Comparison of ENCODE assay signal across 11 cellular contexts in the genomic region with DNA sequence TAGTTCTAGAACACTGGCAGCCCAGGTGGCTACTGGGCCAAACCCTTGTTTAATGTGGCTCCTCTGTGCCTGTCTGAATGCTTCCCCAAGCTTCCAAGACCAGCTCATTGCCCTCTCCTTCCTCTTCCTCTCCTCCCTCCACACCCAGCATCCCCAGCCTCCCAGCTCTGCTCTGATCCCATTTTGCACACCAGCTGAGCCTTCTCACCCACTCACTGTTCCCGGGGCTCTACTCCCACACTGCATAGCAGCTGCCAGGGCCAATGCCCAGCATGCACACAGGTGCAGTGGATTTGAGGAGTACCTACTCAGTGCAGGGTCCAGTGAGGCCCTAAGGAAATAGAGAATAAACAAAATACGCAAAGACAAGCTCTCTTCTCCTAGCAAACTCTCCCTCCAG. TPM values are rescaled to one million over a fixed set of nuclear protein-coding genes. Genes with fewer than 3 reads are reported as not detected.
DNase-seq lines count a peak whose midpoint lies in the region; ATAC-seq, FAIRE-seq and TF ChIP-seq lines count a peak whose summit lies in the region.
"Had no signal": no experiment of that assay in that cellular context is flagged by ENCODE, and none has a peak within 500 bp of the region (broad histone marks: within the 10 kb centered on the region; RNA-seq: fewer than 3 reads in every experiment).

No MANE protein-coding gene starts in this region.

- H3K56ac ChIP-seq in H1 (replicated peaks; ENCODE audit: insufficient read length, low read depth, low read length), result no peak overlapping the region

- no peak for FAIRE-seq in H1 (lab: Jason Lieb, UNC)
- FAIRE-seq: HTR-8/SVneo had no signal

- no peaks in the 10 kb centered on the region for H3K23me2 ChIP-seq in H1 (ENCODE audit: low read depth, low read length)

- H3K23ac ChIP-seq in H1 (ENCODE audit: insufficient read length) (no peak overlapping the region), neuronal stem cell (ENCODE audit: low read depth, low read length, poor library complexity) (no peak overlapping the region)

- H3K79me2 ChIP-seq in H1 (ENCODE audit: control insufficient read depth in 1 of 2, insufficient read depth in 2 of 2, low read length in 2 of 2), result no peaks in the 10 kb centered on the region

- DNase-seq in left ventricle myocardium superior (no peak), right cardiac atrium (no peak), H1 (ENCODE audit: low read depth in 1 of 2, low spot score in 2 of 2) (no peak), neuronal stem cell (ENCODE audit: low spot score) (no peak), T1000 (lab: John Stamatoyannopoulos, UW) (no peak)
- DNase-seq in stimulated activated CD4-positive, alpha-beta T cell treated with anti-CD3 and anti-CD28 coated beads, Interleukin-1b, Interleukin-23, amount 100 ng/mL, for 48 hours, result no peak
- DNase-seq: GF-D8 had no signal

- H2BK120ac ChIP-seq in H1 (replicated peaks; ENCODE audit: low read depth, low read length) (no peak overlapping the region), neuronal stem cell (ENCODE audit: low read depth, low read length) (no peak overlapping the region)

- TF ChIP-seq POLR2A in H1 (IDR thresholded peaks at IDR 0.05; ENCODE audit: control extremely low read depth in 1 of 2, low read depth in 2 of 2, low read length in 2 of 2), result no peak

- H4K8ac ChIP-seq in H1 (ENCODE audit: extremely low read depth, insufficient read depth, low read length) (no peak overlapping the region), neuronal stem cell (ENCODE audit: low read depth, low read length) (no peak overlapping the region)

- H2AK5ac ChIP-seq in H1 (ENCODE audit: low read depth, low read length), result no peak overlapping the region
- peak overlapping the region; percentile 43 for H2AK5ac ChIP-seq in neuronal stem cell (ENCODE audit: low read depth, low read length)

- no peak overlapping the region for H3K14ac ChIP-seq in H1 (ENCODE audit: insufficient read length)
- no peak overlapping the region for H3K14ac ChIP-seq in neuronal stem cell (ENCODE audit: low read length)

- H3K4me3 ChIP-seq in right cardiac atrium (ENCODE audit: low read length) (no peak overlapping the region), H1 (ENCODE audit: extremely low read depth in 1 of 4, insufficient read depth in 2 of 4, low read depth in 3 of 4, low read length in 4 of 4) (no peak overlapping the region), neuronal stem cell (ENCODE audit: low read length in 2 of 2) (no peak overlapping the region)
- H3K4me3 ChIP-seq: BLaER1 treated with 17β-estradiol and CSF1 and Interleukin-3, amounts not matched to agents 10 nM and 100 nM; HAP-1 had no signal

- H3K4ac ChIP-seq in H1 (replicated peaks; ENCODE audit: insufficient read length, low read depth, low read length), result no peak overlapping the region
- no peak overlapping the region for H3K4ac ChIP-seq in neuronal stem cell (ENCODE audit: low read length)

- H3K9me3 ChIP-seq in right cardiac atrium (ENCODE audit: control insufficient read depth, low read length) (no peaks in the 10 kb centered on the region), H1 (ENCODE audit: insufficient read depth in 2 of 2, low read depth in 1 of 2, low read length in 1 of 2) (no peaks in the 10 kb centered on the region), neuronal stem cell (replicated peaks in 1 of 2; ENCODE audit: control insufficient read depth in 2 of 2, insufficient read depth in 1 of 2, low read depth in 1 of 2, low read length in 2 of 2) (no peaks in the 10 kb centered on the region)
- H3K9me3 ChIP-seq: BLaER1 treated with 17β-estradiol and CSF1 and Interleukin-3, amounts not matched to agents 10 nM and 100 nM; HAP-1 had no signal

- TF ChIP-seq CTCF in H1 (IDR thresholded peaks at IDR 0.05; ENCODE audit: control extremely low read depth in 1 of 3, insufficient read depth in 1 of 3, low read depth in 1 of 3, low read length in 3 of 3), result no peak

- H3K4me2 ChIP-seq in H1 (ENCODE audit: insufficient read depth in 1 of 2, low read depth in 2 of 2, low read length in 2 of 2) (no peak overlapping the region), neuronal stem cell (ENCODE audit: insufficient read depth, low read length, poor library complexity, severe bottlenecking) (no peak overlapping the region)
- H3K4me2 ChIP-seq: BLaER1 treated with 17β-estradiol and CSF1 and Interleukin-3, amounts not matched to agents 10 nM and 100 nM had no signal

- 74% methylated on average over 2 of the region's 2 CpGs for WGBS in right cardiac atrium
- WGBS in H1 (ENCODE audit: extremely low coverage in 1 of 2, insufficient coverage in 1 of 2, insufficient read length in 1 of 2, insufficient replicate concordance in 2 of 2, low coverage in 1 of 2, low lambda C conversion rate in 2 of 2, missing lambda C conversion rate in 1 of 2), 2 experiments, result 87% methylated on average over 2 of the region's 2 CpGs; no CpG with 5 or more reads in 1 of the 2 experiments
- no CpG with 5 or more reads among the region's 2 CpGs for WGBS in neuronal stem cell (ENCODE audit: extremely low coverage in 2 of 2, insufficient read length in 2 of 2, insufficient replicate concordance in 1 of 2), 2 donors

- H2BK12ac ChIP-seq in H1 (ENCODE audit: low read depth, low read length) (no peak overlapping the region), neuronal stem cell (ENCODE audit: low read length) (no peak overlapping the region)

- ATAC-seq in left ventricle myocardium superior, result peak; percentile 16
- ATAC-seq in right cardiac atrium, result no peak
- no peak for ATAC-seq in HG03280 (IDR thresholded peaks at IDR 0.05; ENCODE audit: unreplicated experiment)

- H3K36me3 ChIP-seq in H1 (ENCODE audit: control insufficient read depth in 2 of 4, insufficient read depth in 4 of 4, low read length in 3 of 4) (no peaks in the 10 kb centered on the region), neuronal stem cell (replicated peaks in 1 of 2; ENCODE audit: control insufficient read depth in 2 of 2, insufficient read depth in 2 of 2, low read length in 2 of 2) (no peaks in the 10 kb centered on the region)
- H3K36me3 ChIP-seq: BLaER1 treated with 17β-estradiol and CSF1 and Interleukin-3, amounts not matched to agents 10 nM and 100 nM; HAP-1 had no signal

- H2BK20ac ChIP-seq in H1 (ENCODE audit: low read length), result no peak overlapping the region

- no peak overlapping the region for H4K5ac ChIP-seq in H1 (ENCODE audit: insufficient read length, low read depth, low read length)

- H4K20me1 ChIP-seq in H1 (replicated peaks in 1 of 2; ENCODE audit: control insufficient read depth in 1 of 2, insufficient read depth in 2 of 2, low read length in 2 of 2), result no peaks in the 10 kb centered on the region
- H4K20me1 ChIP-seq: BLaER1 treated with 17β-estradiol and CSF1 and Interleukin-3, amounts not matched to agents 10 nM and 100 nM had no signal

- H3K4me1 ChIP-seq in right cardiac atrium (ENCODE audit: control insufficient read depth, insufficient read depth, low read length), result no peaks in the 10 kb centered on the region
- H3K4me1 ChIP-seq in H1 (replicated peaks in 1 of 4; ENCODE audit: control insufficient read depth in 3 of 4, insufficient read depth in 4 of 4, low read length in 3 of 4), result no peaks in the 10 kb centered on the region; a peak in 3 of 7 replicates
- peaks cover 0 to 1% of the 10 kb centered on the region in 2 donors for H3K4me1 ChIP-seq in neuronal stem cell (ENCODE audit: control insufficient read depth in 2 of 2, insufficient read depth in 1 of 2, low read depth in 1 of 2, low read length in 2 of 2)
- H3K4me1 ChIP-seq: HAP-1 had no signal

- H3K27me3 ChIP-seq in right cardiac atrium (ENCODE audit: control insufficient read depth, insufficient read depth), result no peaks in the 10 kb centered on the region
- no peaks in the 10 kb centered on the region for H3K27me3 ChIP-seq in H1 (replicated peaks in 1 of 4; ENCODE audit: control insufficient read depth in 3 of 4, extremely low read depth in 1 of 4, insufficient read depth in 3 of 4, low read length in 3 of 4)
- no peaks in the 10 kb centered on the region for H3K27me3 ChIP-seq in neuronal stem cell (ENCODE audit: control insufficient read depth in 3 of 3, insufficient read depth in 3 of 3, low read depth in 1 of 3, low read length in 3 of 3)
- H3K27me3 ChIP-seq: BLaER1 treated with 17β-estradiol and CSF1 and Interleukin-3, amounts not matched to agents 10 nM and 100 nM had no signal

- intact Hi-C loops in left ventricle myocardium superior (cut with micrococcal nuclease), result no loop called here
- intact Hi-C loops in right cardiac atrium (cut with DNase I), result loop anchor here in 1 of 4 donors (5.0 kb wide), 1 partner anchor 380 kb away; no protein-coding TSS in a partner anchor

- H3K27ac ChIP-seq in right cardiac atrium (ENCODE audit: low read length) (no peak overlapping the region), H1 (ENCODE audit: low read depth, low read length) (no peak overlapping the region), neuronal stem cell (replicated peaks; ENCODE audit: low read length) (no peak overlapping the region)
- H3K27ac ChIP-seq: BLaER1 treated with 17β-estradiol and CSF1 and Interleukin-3, amounts not matched to agents 10 nM and 100 nM had no signal

- H3K9ac ChIP-seq in H1 (replicated peaks in 1 of 4; ENCODE audit: extremely low read depth in 1 of 4, low read depth in 3 of 4, low read length in 3 of 4) (no peak overlapping the region), neuronal stem cell (ENCODE audit: low read depth, low read length, poor library complexity) (no peak overlapping the region)
- H3K9ac ChIP-seq: BLaER1 treated with 17β-estradiol and CSF1 and Interleukin-3, amounts not matched to agents 10 nM and 100 nM had no signal

- H4K91ac ChIP-seq in H1 (replicated peaks; ENCODE audit: insufficient read length, low read length), result no peak overlapping the region
- H4K91ac ChIP-seq in neuronal stem cell (ENCODE audit: low read depth, low read length, poor library complexity), result peak overlapping the region; percentile 49

- no peak for TF ChIP-seq EP300 in H1 (IDR thresholded peaks at IDR 0.05; ENCODE audit: borderline replicate concordance in 1 of 2, low read depth in 2 of 2, low read length in 2 of 2)

- H2BK15ac ChIP-seq in H1 (ENCODE audit: low read length) (no peak overlapping the region), neuronal stem cell (ENCODE audit: low read length) (no peak overlapping the region)

- H3K79me1 ChIP-seq in H1 (ENCODE audit: low read depth, low read length), result no peaks in the 10 kb centered on the region; the same call in 1 of the 2 replicates
- H3K79me1 ChIP-seq in neuronal stem cell (ENCODE audit: low read depth, low read length), result no peaks in the 10 kb centered on the region

- CTCF ChIA-PET in H1 (lab: Charles Lee; ENCODE audit: partially characterized antibody), result interaction anchor here (0.5 to 10.8 kb wide), 71 partner anchors 10 to 1293 kb away, joined by 3 to 286 read pairs (median 4); a partner anchor contains a TSS

- TF ChIP-seq RAD21 in H1 (IDR thresholded peaks at IDR 0.05 in 1 of 2, conservative IDR thresholded peaks at IDR 0.05 in 1 of 2; ENCODE audit: low read depth in 2 of 2, low read length in 2 of 2), result no peak

- H2AFZ ChIP-seq in H1 (ENCODE audit: low read length) (peak overlapping the region; percentile 92; the same call in 1 of the 2 replicates), neuronal stem cell (ENCODE audit: low read length) (peak overlapping the region; percentile 33)

- POLR2A ChIA-PET in H1 (lab: Charles Lee; ENCODE audit: partially characterized antibody), result interaction anchor here (1.5 kb wide), 1 partner anchor 110 kb away, joined by 3 read pairs; no protein-coding TSS in a partner anchor

- H3K18ac ChIP-seq in H1 (ENCODE audit: extremely low read depth, low read length) (peak overlapping the region; percentile 32; the same call in 1 of the 2 replicates), neuronal stem cell (ENCODE audit: low read length) (peak overlapping the region; percentile 66)

- H2BK5ac ChIP-seq in H1 (ENCODE audit: low read depth, low read length) (no peak overlapping the region), neuronal stem cell (ENCODE audit: low read length) (no peak overlapping the region)

RNA-seq across cellular contexts. Expression of a gene that starts 46.7 kb away (rescaled TPM):
- 25.0 TPM for total RNA-seq in left ventricle myocardium superior
- total RNA-seq in right cardiac atrium, result 10 to 100 TPM; 15.1 to 31.1 (median 17.0) TPM
- polyA plus RNA-seq in right cardiac atrium, result 15.8 TPM
- total RNA-seq in H1 (2021; fragmentation: NEBNext Ultra II Directional; extraction: Animal tissue kit (Norgen Biotek cat#: 25700)), result 15.5 and 18.5 TPM in 2 replicates
- polyA plus RNA-seq in H1 (2011; rRNA removed), result 3.4 and 5.5 TPM in 2 replicates
- 5.7 TPM for polyA plus RNA-seq in H1 (2011; cell fraction: cytosol; rRNA removed)
- polyA plus RNA-seq in H1 (2011; cell fraction: nucleus; rRNA removed), result 7.4 TPM
- polyA plus RNA-seq in H1 (2012, experiment 1 of 2), result 5.0 to 7.6 TPM (median 6.3 TPM) in 4 replicates
- 0.41 TPM for polyA plus RNA-seq in H1 (2012, experiment 2 of 2)
- 12.1 TPM for polyA plus RNA-seq in H1 (2013, experiment 1 of 2)
- 11.8 TPM for polyA plus RNA-seq in H1 (2013, experiment 2 of 2)
- 16.1 and 24.3 TPM in 2 replicates for polyA minus RNA-seq in H1 (2011; rRNA and poly(A)+ RNA removed)
- 5.5 TPM for polyA minus RNA-seq in H1 (2011; cell fraction: cytosol; rRNA and poly(A)+ RNA removed)
- polyA minus RNA-seq in H1 (2011; cell fraction: nucleus; rRNA and poly(A)+ RNA removed), result 25.0 TPM
- polyA plus RNA-seq in neuronal stem cell (2013, experiment 1 of 2), result 5.9 TPM
- polyA plus RNA-seq in neuronal stem cell (2013, experiment 2 of 2), result 6.1 TPM
